ENCODE assay signal across 22 cellular contexts in genomic region chr5:178383919-178384814, GRCh38.
DNase-seq lines count a peak whose midpoint lies in the region; ATAC-seq and TF ChIP-seq lines count a peak whose summit lies in the region.
"Had no signal": no experiment of that assay in that cellular context is flagged by ENCODE, and none has a peak within 500 bp of the region (broad histone marks: within the 10 kb centered on the region; RNA-seq: fewer than 3 reads in every experiment).

No MANE protein-coding gene starts in this region.

- intact Hi-C loops in Right ventricle myocardium superior (cut with DNase I) (no loop called here), cardiac septum (cut with DNase I) (no loop called here), aorta (cut with DNase I) (no loop called here), breast epithelium (cut with DNase I; ENCODE audit: low total_unique reads) (no loop called here), lower leg skin (cut with DNase I; ENCODE audit: low total_unique reads) (no loop called here)

- WGBS in gastroesophageal sphincter (ENCODE audit: low coverage in 1 of 2), 2 donors = 52 to 56% methylated on average over 7 to 8 of the region's 42 CpGs
- WGBS in mesendoderm (ENCODE audit: extremely low coverage, insufficient coverage, low lambda C conversion rate) = no CpG with 5 or more reads among the region's 42 CpGs
- WGBS in aorta, 2 donors = 77 to 84% methylated on average over 42 of the region's 42 CpGs
- WGBS in lower leg skin, 2 donors = 59 to 65% methylated on average over 41 to 42 of the region's 42 CpGs

- no peaks in the 10 kb centered on the region for H3K9me3 ChIP-seq in gastroesophageal sphincter
- no peaks in the 10 kb centered on the region for H3K9me3 ChIP-seq in aorta (ENCODE audit: control insufficient read depth, low read length)
- H3K9me3 ChIP-seq in breast epithelium = no peaks in the 10 kb centered on the region
- H3K9me3 ChIP-seq: gastrocnemius medialis, tibial nerve had no signal

- H3K27me3 ChIP-seq in gastroesophageal sphincter (peaks cover 32% of the 10 kb centered on the region), mesendoderm (ENCODE audit: insufficient read depth, low read length, poor library complexity) (no peaks in the 10 kb centered on the region), aorta (ENCODE audit: control insufficient read depth in 1 of 2, insufficient read depth in 2 of 2, low read length in 1 of 2) (no peaks in the 10 kb centered on the region), breast epithelium (peaks cover 0 to 14% of the 10 kb centered on the region in 2 donors)
- H3K27me3 ChIP-seq: gastrocnemius medialis had no signal

- no peaks in the 10 kb centered on the region for H3K36me3 ChIP-seq in gastroesophageal sphincter
- H3K36me3 ChIP-seq in mesendoderm (ENCODE audit: control insufficient read depth, insufficient read depth, low read length) = no peaks in the 10 kb centered on the region
- no peaks in the 10 kb centered on the region for H3K36me3 ChIP-seq in aorta (ENCODE audit: control insufficient read depth in 1 of 2, insufficient read depth in 2 of 2, low read length in 1 of 2)
- no peaks in the 10 kb centered on the region for H3K36me3 ChIP-seq in breast epithelium
- H3K36me3 ChIP-seq: gastrocnemius medialis, tibial nerve had no signal

- H2BK15ac ChIP-seq in mesendoderm (replicated peaks; ENCODE audit: low read depth) = no peak overlapping the region

- no peak overlapping the region for H2AK5ac ChIP-seq in mesendoderm (ENCODE audit: low read length)

- no peak for DNase-seq in Right ventricle myocardium superior
- no peak for DNase-seq in cardiac septum (ENCODE audit: low spot score)
- DNase-seq in mesendoderm = no peak
- peak; percentile 30 to 67 for DNase-seq in aorta
- DNase-seq in breast epithelium (ENCODE audit: low spot score in 2 of 2) = no peak
- DNase-seq in lower leg skin (ENCODE audit: low spot score in 2 of 2) = no peak
- DNase-seq: activated CD4-positive, alpha-beta memory T cell treated with anti-CD3 and anti-CD28 coated beads for 36 hours; activated T-cell treated with anti-CD3 and anti-CD28 coated beads, Interleukin-2, amount 50 U/mL, for 48 hours; gastrocnemius medialis; GOT3; mammary epithelial cell; MM.1S; NCI-H1930; NCI-H510A treated with DMSO at 0.1 percent for 48 hours; stimulated activated naive B cell treated with anti-CD40 and anti-IgM and Interleukin-4, amounts not matched to agents 10 μg/mL and 1 μg/mL and 100 μg/mL, for 72 hours had no signal

- ATAC-seq in Right ventricle myocardium superior (ENCODE audit: poor library complexity) (peak; percentile 71), gastroesophageal sphincter (peak; percentile 43), aorta (ENCODE audit: low FRiP score) (no peak), GM18873 (IDR thresholded peaks at IDR 0.05; ENCODE audit: low FRiP score, unreplicated experiment) (no peak)
- ATAC-seq: activated naive CD4-positive, alpha-beta T cell treated with anti-CD3 and anti-CD28 coated beads, Interleukin-2, amount 50 U/mL, for 72 hours; gastrocnemius medialis; naive thymus-derived CD8-positive, alpha-beta T cell; stimulated activated naive B cell treated with anti-CD40 and anti-IgM and Interleukin-4, amounts not matched to agents 10 μg/mL and 1 μg/mL and 100 μg/mL, for 72 hours had no signal

- H4K5ac ChIP-seq in mesendoderm (ENCODE audit: low read length) = no peak overlapping the region

- H3K18ac ChIP-seq in mesendoderm (ENCODE audit: low read length) = peak overlapping the region; percentile 6

- no peak overlapping the region for H3K9ac ChIP-seq in mesendoderm (ENCODE audit: low read length)

- no peak overlapping the region for H3K4me2 ChIP-seq in mesendoderm (ENCODE audit: low read length)

- H3K56ac ChIP-seq in mesendoderm (ENCODE audit: low read length) = no peak overlapping the region

- TF ChIP-seq CTCF in gastroesophageal sphincter (IDR thresholded peaks at IDR 0.05) (no peak), breast epithelium (IDR thresholded peaks at IDR 0.05) (no peak), lower leg skin (IDR thresholded peaks at IDR 0.05) (no peak)

- H3K79me2 ChIP-seq in mesendoderm (ENCODE audit: control insufficient read depth, insufficient read depth, low read length) = no peaks in the 10 kb centered on the region

- no peak overlapping the region for H3K23ac ChIP-seq in mesendoderm (ENCODE audit: low read length)

- no peak overlapping the region for H2BK120ac ChIP-seq in mesendoderm (ENCODE audit: low read depth, low read length)

- TF ChIP-seq POLR2A in gastroesophageal sphincter (IDR thresholded peaks at IDR 0.05) = no peak
- no peak for TF ChIP-seq POLR2A in breast epithelium (IDR thresholded peaks at IDR 0.05)
- TF ChIP-seq POLR2A in lower leg skin (IDR thresholded peaks at IDR 0.05) = no peak

- H3K79me1 ChIP-seq in mesendoderm (ENCODE audit: low read length) = peaks cover 2% of the 10 kb centered on the region

- H3K4ac ChIP-seq in mesendoderm (ENCODE audit: low read depth, low read length) = no peak overlapping the region

- H2BK5ac ChIP-seq in mesendoderm (ENCODE audit: low read length) = no peak overlapping the region

- peak overlapping the region in 1 of 2 donors; percentile 23 for H3K4me3 ChIP-seq in gastroesophageal sphincter
- no peak overlapping the region for H3K4me3 ChIP-seq in mesendoderm (ENCODE audit: low read length)
- no peak overlapping the region for H3K4me3 ChIP-seq in aorta (ENCODE audit: low read length in 2 of 2)
- H3K4me3 ChIP-seq in breast epithelium = no peak overlapping the region
- no peak overlapping the region for H3K4me3 ChIP-seq in lower leg skin (ENCODE audit: low read depth, poor library complexity, severe bottlenecking)
- H3K4me3 ChIP-seq: gastrocnemius medialis, tibial nerve had no signal

- no peak overlapping the region for H4K8ac ChIP-seq in mesendoderm (ENCODE audit: low read depth, low read length)

- no peak for TF ChIP-seq EP300 in gastroesophageal sphincter (IDR thresholded peaks at IDR 0.05)

- H3K27ac ChIP-seq in gastroesophageal sphincter = no peak overlapping the region
- no peak overlapping the region for H3K27ac ChIP-seq in mesendoderm (ENCODE audit: low read depth, low read length)
- no peak overlapping the region for H3K27ac ChIP-seq in aorta (ENCODE audit: low read depth in 1 of 2, low read length in 2 of 2)
- no peak overlapping the region for H3K27ac ChIP-seq in breast epithelium
- H3K27ac ChIP-seq: epithelial cell of prostate, gastrocnemius medialis, tibial nerve, VCaP had no signal

- peaks cover 0 to 19% (median 0%) of the 10 kb centered on the region in 3 donors for H3K4me1 ChIP-seq in gastroesophageal sphincter
- H3K4me1 ChIP-seq in mesendoderm (ENCODE audit: control insufficient read depth, low read depth, low read length) = peaks cover 10% of the 10 kb centered on the region
- H3K4me1 ChIP-seq in aorta (ENCODE audit: control insufficient read depth in 1 of 2, insufficient read depth in 2 of 2, low read length in 2 of 2) = no peaks in the 10 kb centered on the region
- H3K4me1 ChIP-seq in breast epithelium = no peaks in the 10 kb centered on the region
- H3K4me1 ChIP-seq: gastrocnemius medialis had no signal

Comparison
In these comparisons a context has a peak if more than half of its experiments do, and no peak if none do; other contexts are left out.
1. ATAC-seq: peak in Right ventricle myocardium superior (single experiment) and gastroesophageal sphincter (single experiment); none in aorta (single experiment) and GM18873 (single experiment).
2. DNase-seq: peak in aorta (2 of 2); none in Right ventricle myocardium superior (single experiment), cardiac septum (single experiment), mesendoderm (single experiment), breast epithelium (0 of 2) and lower leg skin (0 of 2).